Comparison of ENCODE assay signal across 15 cellular contexts in the genomic region with DNA sequence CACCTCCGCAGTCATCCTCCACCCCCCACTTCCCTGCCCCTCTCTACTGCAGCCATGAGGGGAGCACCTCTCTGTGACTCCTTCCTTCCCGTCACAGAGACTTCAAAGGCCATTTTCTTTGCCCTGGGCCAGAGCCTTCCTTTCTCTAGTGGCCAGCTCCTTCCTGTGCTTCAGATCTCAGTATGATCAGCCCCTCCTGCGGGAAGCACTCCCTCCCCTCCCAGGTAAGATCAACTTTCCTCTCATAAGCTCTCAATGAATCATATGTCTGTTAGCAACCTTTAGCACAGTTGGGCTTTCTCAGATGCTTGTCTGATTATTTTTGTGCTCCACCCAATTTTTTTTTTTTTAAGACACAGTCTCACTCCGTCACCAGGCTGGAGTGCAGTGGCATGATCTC.
DNase-seq lines count a peak whose midpoint lies in the region; ATAC-seq and TF ChIP-seq lines count a peak whose summit lies in the region.
"Had no signal": no experiment of that assay in that cellular context is flagged by ENCODE, and none has a peak within 500 bp of the region (broad histone marks: within the 10 kb centered on the region; RNA-seq: fewer than 3 reads in every experiment).

No MANE protein-coding gene starts in this region.

- peak overlapping the region in 7 of 8 donors; percentile 4 to 65 (median 51) for H3K4me3 Mint-ChIP-seq in CD4-positive, alpha-beta memory T cell
- H3K4me3 Mint-ChIP-seq: natural killer cell treated with Interleukin-12 subunit alpha and Interleukin-12 subunit beta and Interleukin-15 and Interleukin-18, amount 100 ng/mL, for 72 hours had no signal

- peak overlapping the region; percentile 20 to 60 for H3K9ac ChIP-seq in mucosa of rectum (ENCODE audit: low read depth in 1 of 2, low read length in 2 of 2)

- H3K36me3 ChIP-seq in CD4-positive, alpha-beta memory T cell (ENCODE audit: insufficient read depth, low read length) = no peaks in the 10 kb centered on the region
- H3K36me3 ChIP-seq in mucosa of rectum (ENCODE audit: control insufficient read depth in 2 of 2, insufficient read depth in 2 of 2, low read length in 2 of 2) (no peaks in the 10 kb centered on the region), prostate gland (no peaks in the 10 kb centered on the region)
- H3K36me3 ChIP-seq: BE2C, sigmoid colon had no signal

- no peak for TF ChIP-seq POLR2A in prostate gland (IDR thresholded peaks at IDR 0.05)

- no peaks in the 10 kb centered on the region for H3K9me3 ChIP-seq in CD4-positive, alpha-beta memory T cell (ENCODE audit: control insufficient read depth in 1 of 2, low read length in 2 of 2)
- H3K9me3 ChIP-seq in mucosa of rectum (ENCODE audit: control insufficient read depth in 2 of 2, low read length in 2 of 2) (no peaks in the 10 kb centered on the region), prostate gland (no peaks in the 10 kb centered on the region)
- H3K9me3 ChIP-seq: BE2C, sigmoid colon had no signal

- H3K4me1 ChIP-seq in CD4-positive, alpha-beta memory T cell (ENCODE audit: insufficient read depth, low read length) = peaks cover 31% of the 10 kb centered on the region
- peaks cover 19 to 27% of the 10 kb centered on the region in 2 donors for H3K4me1 ChIP-seq in mucosa of rectum (ENCODE audit: control insufficient read depth in 2 of 2, insufficient read depth in 2 of 2, low read length in 2 of 2)
- H3K4me1 ChIP-seq in prostate gland (replicated peaks) = no peaks in the 10 kb centered on the region
- H3K4me1 ChIP-seq: BE2C, sigmoid colon had no signal

- peak overlapping the region; percentile 50 to 94 (median 83) for H3K27ac Mint-ChIP-seq in CD4-positive, alpha-beta memory T cell
- peak overlapping the region; percentile 51 to 80 for H3K27ac Mint-ChIP-seq in activated naive CD4-positive, alpha-beta T cell treated with anti-CD3 and anti-CD28 coated beads, Interleukin-2, amount 50 U/mL, for 72 hours
- H3K27ac Mint-ChIP-seq: natural killer cell treated with Interleukin-12 subunit alpha and Interleukin-12 subunit beta and Interleukin-15 and Interleukin-18, amount 100 ng/mL, for 72 hours had no signal

- POLR2A ChIA-PET in CD4-positive, alpha-beta memory T cell (lab: Charles Lee; ENCODE audit: partially characterized antibody) = interaction anchor here (0.9 to 1.8 kb wide), 3 partner anchors 11 to 300 kb away, joined by 3 to 6 read pairs (median 3); no protein-coding TSS in a partner anchor

- H3K9me3 Mint-ChIP-seq in CD4-positive, alpha-beta memory T cell = no peaks in the 10 kb centered on the region
- H3K9me3 Mint-ChIP-seq in activated naive CD4-positive, alpha-beta T cell treated with anti-CD3 and anti-CD28 coated beads, Interleukin-2, amount 50 U/mL, for 72 hours = no peaks in the 10 kb centered on the region
- H3K9me3 Mint-ChIP-seq: natural killer cell treated with Interleukin-12 subunit alpha and Interleukin-12 subunit beta and Interleukin-15 and Interleukin-18, amount 100 ng/mL, for 72 hours had no signal

- no peak for TF ChIP-seq CTCF in prostate gland (IDR thresholded peaks at IDR 0.05)

- intact Hi-C loops in CD4-positive, alpha-beta memory T cell (cut with micrococcal nuclease) = loop anchor here (1.0 kb wide), 1 partner anchor 8 kb away; no protein-coding TSS in a partner anchor
- intact Hi-C loops in prostate gland (cut with DNase I) = no loop called here

- CTCF ChIA-PET in CD4-positive, alpha-beta memory T cell (lab: Charles Lee; ENCODE audit: partially characterized antibody) = interaction anchor here (0.7 to 1.2 kb wide), 5 partner anchors 10 to 17 kb away, joined by 3 to 4 read pairs (median 4); no protein-coding TSS in a partner anchor

- peak; percentile 28 to 80 for ATAC-seq in activated naive CD4-positive, alpha-beta T cell treated with anti-CD3 and anti-CD28 coated beads, Interleukin-2, amount 50 U/mL, for 72 hours
- ATAC-seq in GM21526 (IDR thresholded peaks at IDR 0.05; ENCODE audit: low FRiP score, unreplicated experiment) = no peak

- WGBS in prostate gland = 74% methylated on average over 4 of the region's 4 CpGs

- no peaks in the 10 kb centered on the region for H3K27me3 ChIP-seq in CD4-positive, alpha-beta memory T cell (ENCODE audit: insufficient read depth, low read length)
- H3K27me3 ChIP-seq in mucosa of rectum (ENCODE audit: control insufficient read depth in 2 of 2, insufficient read depth in 2 of 2, low read length in 2 of 2) (no peaks in the 10 kb centered on the region), prostate gland (replicated peaks; ENCODE audit: insufficient read depth) (no peaks in the 10 kb centered on the region)
- H3K27me3 ChIP-seq: BE2C, sigmoid colon had no signal

- H3K4me1 Mint-ChIP-seq in CD4-positive, alpha-beta memory T cell = peaks cover 10 to 44% (median 27%) of the 10 kb centered on the region in 4 donors

- H3K36me3 Mint-ChIP-seq in CD4-positive, alpha-beta memory T cell = no peaks in the 10 kb centered on the region
- H3K36me3 Mint-ChIP-seq in activated naive CD4-positive, alpha-beta T cell treated with anti-CD3 and anti-CD28 coated beads, Interleukin-2, amount 50 U/mL, for 72 hours = no peaks in the 10 kb centered on the region
- H3K36me3 Mint-ChIP-seq: natural killer cell treated with Interleukin-12 subunit alpha and Interleukin-12 subunit beta and Interleukin-15 and Interleukin-18, amount 100 ng/mL, for 72 hours had no signal

- no peaks in the 10 kb centered on the region for H3K27me3 Mint-ChIP-seq in CD4-positive, alpha-beta memory T cell

- no peak overlapping the region for H3K27ac ChIP-seq in CD4-positive, alpha-beta memory T cell (ENCODE audit: low read depth, low read length)
- H3K27ac ChIP-seq in mucosa of rectum (ENCODE audit: low read depth in 2 of 2, low read length in 2 of 2) = peak overlapping the region; percentile 96
- no peak overlapping the region for H3K27ac ChIP-seq in prostate gland
- H3K27ac ChIP-seq: sigmoid colon had no signal

- DNase-seq in CD4-positive, alpha-beta memory T cell = peak; percentile 15 to 62 (median 19)
- DNase-seq in HT-29 (ENCODE audit: low spot score) (peak; percentile 94), SKM-1 treated with dmso at 0.1 percent for 144 hours (lab: John Stamatoyannopoulos, UW; ENCODE audit: unreplicated experiment) (no peak), prostate gland (ENCODE audit: low spot score) (no peak), EL (no peak)
- no peak for DNase-seq in activated naive CD4-positive, alpha-beta T cell treated with anti-CD3 and anti-CD28 coated beads, Interleukin-2, amount 50 U/mL, for 72 hours (ENCODE audit: low spot score in 2 of 2)
- DNase-seq: amniotic stem cell, BE2C, foreskin fibroblast, kidney, NCI-H146, sigmoid colon had no signal

- no peak overlapping the region for H3K4me3 ChIP-seq in CD4-positive, alpha-beta memory T cell (ENCODE audit: low read length in 2 of 2)
- H3K4me3 ChIP-seq in mucosa of rectum (ENCODE audit: low read length in 2 of 2) (peak overlapping the region; percentile 17 to 43), prostate gland (no peak overlapping the region)
- H3K4me3 ChIP-seq: sigmoid colon had no signal

Comparison
In these comparisons a context has a peak if more than half of its experiments do, and no peak if none do; other contexts are left out.
1. DNase-seq: peak in CD4-positive, alpha-beta memory T cell (5 of 5) and HT-29 (single experiment); none in activated naive CD4-positive, alpha-beta T cell treated with anti-CD3 and anti-CD28 coated beads, Interleukin-2, amount 50 U/mL, for 72 hours (0 of 2), SKM-1 treated with dmso at 0.1 percent for 144 hours (single experiment), prostate gland (single experiment) and EL (single experiment).
2. H3K27ac ChIP-seq: peak in mucosa of rectum (2 of 2); none in CD4-positive, alpha-beta memory T cell (single experiment) and prostate gland (0 of 2).
3. H3K4me3 ChIP-seq: peak in mucosa of rectum (2 of 2); none in CD4-positive, alpha-beta memory T cell (0 of 2) and prostate gland (0 of 2).